ENCODE assay signal across 1 cellular context in the genomic region with DNA sequence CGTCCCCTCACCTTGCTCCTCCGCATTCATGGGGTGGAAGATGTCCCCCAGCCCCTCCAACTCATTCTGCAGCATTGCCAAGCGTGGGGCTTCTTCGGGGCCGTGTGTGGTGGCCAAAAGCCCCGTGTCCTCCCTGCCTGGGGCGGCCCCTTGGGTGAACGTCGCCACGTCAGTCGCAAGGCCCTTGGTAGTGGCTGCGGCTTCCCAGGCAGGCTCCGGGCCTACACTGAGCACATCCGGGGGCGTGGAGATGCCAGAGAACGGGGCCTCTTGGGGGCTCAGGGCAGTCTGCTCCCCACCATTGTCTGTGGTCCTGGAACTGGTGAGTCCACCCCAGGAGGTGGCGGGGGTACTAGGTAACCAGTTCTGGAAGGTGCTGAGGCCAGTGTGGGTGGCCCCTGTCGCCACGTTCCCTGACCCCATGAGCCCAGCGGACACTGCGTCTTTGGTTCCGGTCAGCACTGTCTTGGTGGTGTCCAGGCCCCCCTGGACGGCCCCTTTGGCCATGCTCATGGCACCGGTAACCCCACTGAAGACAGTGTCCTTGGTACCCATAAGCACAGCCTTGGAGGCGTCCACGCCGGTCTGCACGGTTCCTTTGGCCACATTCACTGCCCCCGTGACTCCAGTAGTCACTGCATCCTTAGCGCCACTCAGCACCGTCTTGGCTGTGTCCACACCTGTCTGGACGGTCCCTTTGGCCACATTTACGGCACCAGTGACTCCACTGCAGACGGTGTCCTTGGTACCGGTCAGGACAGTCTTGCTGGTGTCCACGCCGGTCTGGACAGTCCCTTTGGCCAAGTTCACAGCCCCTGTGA.
TF ChIP-seq lines count a peak whose summit lies in the region.

No MANE protein-coding gene starts in this region.

TF ChIP-seq in IMR-90, 13 proteins besides CTCF, POLR2A, EP300 and RAD21:
- TF ChIP-seq CHD1 (IDR thresholded peaks at IDR 0.05; ENCODE audit: low read depth, low read length) (no peak), MXI1 (IDR thresholded peaks at IDR 0.05; ENCODE audit: borderline replicate concordance, low read depth, low read length) (no peak), USF2 (IDR thresholded peaks at IDR 0.05; ENCODE audit: low read depth, low read length) (no peak), RCOR1 (IDR thresholded peaks at IDR 0.05; ENCODE audit: insufficient replicate concordance, low read length) (no peak), MAFK (IDR thresholded peaks at IDR 0.05; ENCODE audit: low read depth, low read length) (no peak), FOS (IDR thresholded peaks at IDR 0.05; ENCODE audit: low read depth, low read length) (no peak), RFX5 (IDR thresholded peaks at IDR 0.05; ENCODE audit: low read depth, low read length) (no peak), CEBPB (IDR thresholded peaks at IDR 0.05; ENCODE audit: low read depth, low read length) (no peak), MAZ (IDR thresholded peaks at IDR 0.05; ENCODE audit: borderline replicate concordance, low read depth, low read length) (no peak), ELK1 (IDR thresholded peaks at IDR 0.05; ENCODE audit: borderline replicate concordance, low read depth, low read length) (no peak), SMC3 (IDR thresholded peaks at IDR 0.05; ENCODE audit: low read depth, low read length) (no peak), NFE2L2 (IDR thresholded peaks at IDR 0.05; ENCODE audit: low read depth, low read length) (no peak), BHLHE40 (IDR thresholded peaks at IDR 0.05; ENCODE audit: low read depth, low read length) (no peak)
